ENCODE assay signal across 37 cellular contexts in genomic region chr22:27454807-27455450, GRCh38.
DNase-seq lines count a peak whose midpoint lies in the region; ATAC-seq and TF ChIP-seq lines count a peak whose summit lies in the region.
"Had no signal": no experiment of that assay in that cellular context is flagged by ENCODE, and none has a peak within 500 bp of the region (broad histone marks: within the 10 kb centered on the region; RNA-seq: fewer than 3 reads in every experiment).

No MANE protein-coding gene starts in this region.

- no peaks in the 10 kb centered on the region for H3K9me2 ChIP-seq in SK-N-SH

- H3K9me3 ChIP-seq in SK-N-SH (no peaks in the 10 kb centered on the region), RWPE2 (ENCODE audit: severe bottlenecking) (peaks cover 4% of the 10 kb centered on the region), adrenal gland (replicated peaks in 1 of 3) (no peaks in the 10 kb centered on the region)
- H3K9me3 ChIP-seq: ascending aorta, colonic mucosa, thyroid gland had no signal

- ATAC-seq in SK-N-SH treated with all-trans-retinoic acid at 6 μM for 48 hours: no peak
- ATAC-seq in RWPE2 (ENCODE audit: low read depth): no peak
- ATAC-seq: left lobe of liver had no signal

- no peaks in the 10 kb centered on the region for H3K4me1 Mint-ChIP-seq in activated CD4-positive, alpha-beta memory T cell treated with anti-CD3 and anti-CD28 coated beads, Interleukin-2, amount 10 ng/mL, durations not matched to agents 7 days and 5 days
- H3K4me1 Mint-ChIP-seq: CD4-positive, CD25-positive, alpha-beta regulatory T cell had no signal

- TF ChIP-seq EP300 in SK-N-SH (IDR thresholded peaks at IDR 0.05; ENCODE audit: borderline replicate concordance in 1 of 2, low read depth in 1 of 2, low read length in 1 of 2): no peak

- peaks cover 2% of the 10 kb centered on the region for H3K9me3 Mint-ChIP-seq in activated CD4-positive, alpha-beta memory T cell treated with anti-CD3 and anti-CD28 coated beads, Interleukin-2, amount 10 ng/mL, durations not matched to agents 7 days and 5 days

- H3K27ac Mint-ChIP-seq in activated CD4-positive, alpha-beta memory T cell treated with anti-CD3 and anti-CD28 coated beads, Interleukin-2, amount 10 ng/mL, durations not matched to agents 7 days and 5 days: no peak overlapping the region
- H3K27ac Mint-ChIP-seq: activated naive CD8-positive, alpha-beta T cell; CD4-positive, CD25-positive, alpha-beta regulatory T cell; mesothelial cell of epicardium; progenitor cell of endocrine pancreas; T-helper 2 cell treated with Interferon-gamma antibody and Interleukin-4, amounts not matched to agents 5 μg/mL and 100 μg/mL, for 36 hours had no signal

- H3K27me3 ChIP-seq in SK-N-SH (ENCODE audit: insufficient read depth) (no peaks in the 10 kb centered on the region), RWPE2 (ENCODE audit: insufficient read depth, poor library complexity, severe bottlenecking) (no peaks in the 10 kb centered on the region), adrenal gland (no peaks in the 10 kb centered on the region)
- H3K27me3 ChIP-seq: ascending aorta, colonic mucosa, sigmoid colon, thyroid gland had no signal

- TF ChIP-seq POLR2A in adrenal gland (IDR thresholded peaks at IDR 0.05): no peak

- H3K79me2 ChIP-seq in SK-N-SH (ENCODE audit: insufficient read depth): no peaks in the 10 kb centered on the region

- no peak overlapping the region for H3K4me3 Mint-ChIP-seq in activated CD4-positive, alpha-beta memory T cell treated with anti-CD3 and anti-CD28 coated beads, Interleukin-2, amount 10 ng/mL, durations not matched to agents 7 days and 5 days
- H3K4me3 Mint-ChIP-seq: activated naive CD8-positive, alpha-beta T cell; CD4-positive, CD25-positive, alpha-beta regulatory T cell; mesothelial cell of epicardium; T-helper 2 cell treated with Interferon-gamma antibody and Interleukin-4, amounts not matched to agents 5 μg/mL and 100 μg/mL, for 36 hours had no signal

- no peak for TF ChIP-seq RAD21 in SK-N-SH (IDR thresholded peaks at IDR 0.05; ENCODE audit: low read length)

- CTCF ChIA-PET in SK-N-SH (lab: Yijun Ruan, JAX): no interaction called here
- CTCF ChIA-PET in activated CD4-positive, alpha-beta memory T cell treated with anti-CD3 and anti-CD28 coated beads, Interleukin-2, amount 10 ng/mL, durations not matched to agents 7 days and 5 days (lab: Charles Lee): no interaction called here

- WGBS in SK-N-SH (ENCODE audit: low lambda C conversion rate): 92% methylated on average over 4 of the region's 4 CpGs
- WGBS in adrenal gland, 4 donors: 61 to 79% (median 64%) methylated on average over 4 of the region's 4 CpGs

- H3K9ac ChIP-seq in SK-N-SH: no peak overlapping the region

- POLR2A ChIA-PET in SK-N-SH (lab: Yijun Ruan, JAX): no interaction called here
- POLR2A ChIA-PET in activated CD4-positive, alpha-beta memory T cell treated with anti-CD3 and anti-CD28 coated beads, Interleukin-2, amount 10 ng/mL, durations not matched to agents 7 days and 5 days (lab: Charles Lee): no interaction called here

- H3K36me3 ChIP-seq in SK-N-SH (replicated peaks in 1 of 2; ENCODE audit: control insufficient read depth in 1 of 2, insufficient read depth in 2 of 2, low read length in 1 of 2) (no peaks in the 10 kb centered on the region), RWPE2 (ENCODE audit: low read depth) (no peaks in the 10 kb centered on the region), adrenal gland (replicated peaks in 1 of 2) (no peaks in the 10 kb centered on the region)
- H3K36me3 ChIP-seq: ascending aorta, colonic mucosa, sigmoid colon, thyroid gland had no signal

- H2AFZ ChIP-seq in SK-N-SH (ENCODE audit: low read depth): no peak overlapping the region
- H2AFZ ChIP-seq: PC-9 had no signal

- H3K4me2 ChIP-seq in SK-N-SH: no peak overlapping the region
- H3K4me2 ChIP-seq: PC-9 had no signal

- no peak overlapping the region for H3K27ac ChIP-seq in SK-N-SH (ENCODE audit: low read depth in 2 of 2, low read length in 1 of 2)
- peak overlapping the region; percentile 100 for H3K27ac ChIP-seq in RWPE2 (ENCODE audit: poor library complexity, severe bottlenecking)
- H3K27ac ChIP-seq in adrenal gland: no peak overlapping the region
- H3K27ac ChIP-seq: 22Rv1, ascending aorta, colonic mucosa, epithelial cell of prostate, sigmoid colon, thyroid gland, VCaP had no signal

- TF ChIP-seq CTCF in SK-N-SH (IDR thresholded peaks at IDR 0.05) (no peak), RWPE2 (IDR thresholded peaks at IDR 0.05; ENCODE audit: poor library complexity, severe bottlenecking) (no peak), foreskin fibroblast (IDR thresholded peaks at IDR 0.05; ENCODE audit: low read depth, low read length) (no peak), adrenal gland (IDR thresholded peaks at IDR 0.05) (no peak)

- peaks cover 0 to 16% of the 10 kb centered on the region in 2 experiments; a peak in 1 of 4 replicates for H3K4me1 ChIP-seq in SK-N-SH (ENCODE audit: control insufficient read depth in 1 of 2, insufficient read depth in 2 of 2, low read depth in 1 of 2, low read length in 1 of 2)
- H3K4me1 ChIP-seq in RWPE2 (ENCODE audit: insufficient read depth, poor library complexity, severe bottlenecking): peaks cover 23% of the 10 kb centered on the region
- H3K4me1 ChIP-seq in adrenal gland (replicated peaks in 1 of 2): no peaks in the 10 kb centered on the region
- H3K4me1 ChIP-seq: colonic mucosa, thyroid gland had no signal

- H3F3A ChIP-seq in SK-N-SH (replicated peaks; ENCODE audit: insufficient read depth): peaks cover 23% of the 10 kb centered on the region

- intact Hi-C loops in adrenal gland (cut with DNase I): no loop called here

- DNase-seq in SK-N-SH (no peak), RWPE2 (ENCODE audit: low spot score) (no peak), iPS-NIHi11 (ENCODE audit: low spot score) (peak; percentile 66), foreskin fibroblast (no peak), adrenal gland (no peak), SKM-1 treated with dmso at 0.1 percent for 144 hours (lab: John Stamatoyannopoulos, UW; ENCODE audit: unreplicated experiment) (no peak)
- no peak for DNase-seq in activated CD4-positive, alpha-beta memory T cell treated with anti-CD3 and anti-CD28 coated beads, Interleukin-2, amount 10 ng/mL, durations not matched to agents 7 days and 5 days
- DNase-seq: activated CD4-positive, alpha-beta T cell treated with anti-CD3 and anti-CD28 coated beads for 48 hours; activated CD8-positive, alpha-beta memory T cell treated with anti-CD3 and anti-CD28 coated beads for 24 hours; activated effector memory CD4-positive, alpha-beta T cell treated with anti-CD3 and anti-CD28 coated beads, Interleukin-2, amount 50 U/mL, for 16 hours; activated T-cell treated with anti-CD3 and anti-CD28 coated beads for 4 hours; Calu3; CD4-positive, CD25-positive, alpha-beta regulatory T cell; colonic mucosa; DND-41; effector CD8-positive, alpha-beta T cell; KG1; MM.1S; NCI-H1417; NCI-H2029; NCI-H524 treated with DMSO at 0.1 percent for 48 hours; Right ventricle myocardium superior; sigmoid colon; stimulated activated CD4-positive, alpha-beta T cell treated with anti-CD3 and anti-CD28 coated beads, Interleukin-12 subunit alpha, Interleukin-12 subunit beta, amount 100 ng/mL, for 4 hours; stimulated activated CD4-positive, alpha-beta T cell treated with anti-CD3 and anti-CD28 coated beads, Interleukin-4, amount 100 ng/mL, for 1 hour; thyroid gland had no signal

- H3K4me3 ChIP-seq in SK-N-SH (ENCODE audit: low read depth in 2 of 2, low read length in 1 of 2): no peak overlapping the region
- H3K4me3 ChIP-seq in RWPE2 (ENCODE audit: severe bottlenecking): no peak overlapping the region
- no peak overlapping the region for H3K4me3 ChIP-seq in foreskin fibroblast (ENCODE audit: low read depth in 1 of 2, low read length in 2 of 2)
- H3K4me3 ChIP-seq in adrenal gland: no peak overlapping the region
- H3K4me3 ChIP-seq: ascending aorta, colonic mucosa, PC-9, sigmoid colon, thyroid gland had no signal

- H3K27me3 Mint-ChIP-seq in activated CD4-positive, alpha-beta memory T cell treated with anti-CD3 and anti-CD28 coated beads, Interleukin-2, amount 10 ng/mL, durations not matched to agents 7 days and 5 days: no peaks in the 10 kb centered on the region
- H3K27me3 Mint-ChIP-seq: activated naive CD8-positive, alpha-beta T cell had no signal

- no peaks in the 10 kb centered on the region for H3K36me3 Mint-ChIP-seq in activated CD4-positive, alpha-beta memory T cell treated with anti-CD3 and anti-CD28 coated beads, Interleukin-2, amount 10 ng/mL, durations not matched to agents 7 days and 5 days (ENCODE audit: low read depth)
- H3K36me3 Mint-ChIP-seq: activated naive CD8-positive, alpha-beta T cell; CD4-positive, CD25-positive, alpha-beta regulatory T cell had no signal

- no peaks in the 10 kb centered on the region for H4K20me1 ChIP-seq in SK-N-SH (ENCODE audit: insufficient read depth)

TF ChIP-seq in SK-N-SH, 30 proteins besides CTCF, POLR2A, EP300 and RAD21 (continues in another document):
- no peak for TF ChIP-seq ELF1 (IDR thresholded peaks at IDR 0.05)
- TF ChIP-seq EZH2phosphoT487 (IDR thresholded peaks at IDR 0.05; ENCODE audit: borderline replicate concordance, low read depth): no peak

TF ChIP-seq in SK-N-SH treated with all-trans-retinoic acid at 6 μM for 48 hours, 23 proteins besides CTCF, POLR2A, EP300 and RAD21 (continues in another document):
- TF ChIP-seq ZNF565 (CRISPR knock-in tag; conservative IDR thresholded peaks at IDR 0.05; ENCODE audit: low read depth) (no peak), ARNTL (CRISPR knock-in tag; IDR thresholded peaks at IDR 0.05; ENCODE audit: borderline replicate concordance, low read depth) (no peak), TOX (CRISPR knock-in tag; IDR thresholded peaks at IDR 0.05; ENCODE audit: borderline replicate concordance) (no peak), ZNF8 (CRISPR knock-in tag; IDR thresholded peaks at IDR 0.05) (no peak), CSRNP3 (CRISPR knock-in tag; IDR thresholded peaks at IDR 0.05) (no peak), CSDC2 (CRISPR knock-in tag; IDR thresholded peaks at IDR 0.05) (no peak), RARB (CRISPR knock-in tag; IDR thresholded peaks at IDR 0.05) (no peak), SNAI2 (CRISPR knock-in tag; IDR thresholded peaks at IDR 0.05) (no peak), ZFP30 (CRISPR knock-in tag; IDR thresholded peaks at IDR 0.05) (no peak), BACH2 (CRISPR knock-in tag; IDR thresholded peaks at IDR 0.05; ENCODE audit: borderline replicate concordance) (no peak)
